Comparison of ENCODE assay signal across 2 cellular contexts in the genomic region with DNA sequence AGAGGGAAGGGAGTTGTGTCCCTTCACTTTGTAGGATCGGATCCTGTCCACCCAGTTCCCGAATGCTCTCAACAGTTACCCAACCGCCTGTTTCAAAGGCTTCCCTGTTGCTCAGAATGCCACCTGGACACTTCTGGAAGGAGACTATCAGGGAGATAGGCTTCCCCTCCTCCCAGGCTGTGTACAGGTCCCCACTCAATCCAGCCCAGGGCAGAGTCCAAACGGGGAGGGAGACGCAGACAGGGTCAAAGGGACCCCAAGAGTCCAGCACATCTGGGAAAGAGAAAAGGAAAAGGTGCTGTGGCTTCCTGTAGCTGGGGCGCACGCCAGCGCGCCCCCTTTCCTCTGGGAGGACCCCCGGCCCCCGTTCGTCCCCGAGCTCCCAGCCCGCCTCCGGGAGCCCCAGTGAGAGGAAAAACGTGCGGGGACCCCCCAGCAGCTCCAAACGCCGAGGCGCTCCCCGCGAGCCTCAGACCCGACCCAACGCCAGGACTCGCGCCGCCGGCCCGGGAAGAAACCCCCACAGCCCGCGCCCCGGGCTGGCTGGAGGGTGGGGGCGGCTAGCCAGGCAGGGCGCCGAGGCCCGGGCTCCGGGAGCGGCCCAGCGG.
TF ChIP-seq lines count a peak whose summit lies in the region.

No MANE protein-coding gene starts in this region.

TF ChIP-seq in HEK293T, 16 proteins besides CTCF, POLR2A, EP300 and RAD21:
- no peak for TF ChIP-seq FOXA1 (IDR thresholded peaks at IDR 0.05)
- TF ChIP-seq ZNF384 (IDR thresholded peaks at IDR 0.05), result no peak
- no peak for TF ChIP-seq TARDBP (IDR thresholded peaks at IDR 0.05)
- TF ChIP-seq SUZ12 (IDR thresholded peaks at IDR 0.05), result no peak
- no peak for TF ChIP-seq L3MBTL2 (conservative IDR thresholded peaks at IDR 0.05)
- no peak for TF ChIP-seq CTBP1 (IDR thresholded peaks at IDR 0.05; ENCODE audit: borderline replicate concordance)
- no peak for TF ChIP-seq ARNT (IDR thresholded peaks at IDR 0.05)
- TF ChIP-seq BHLHE40 (IDR thresholded peaks at IDR 0.05; ENCODE audit: borderline replicate concordance), result no peak
- TF ChIP-seq LEF1 (IDR thresholded peaks at IDR 0.05; ENCODE audit: borderline replicate concordance), result no peak
- no peak for TF ChIP-seq FOXK2 (IDR thresholded peaks at IDR 0.05)

TF ChIP-seq in K562, 482 proteins besides CTCF, POLR2A, EP300 and RAD21 (continues in another document):
- TF ChIP-seq NFIC (IDR thresholded peaks at IDR 0.05), result no peak
- no peak for TF ChIP-seq BDP1 (IDR thresholded peaks at IDR 0.05; ENCODE audit: insufficient read depth, insufficient read length)
- no peak for TF ChIP-seq JUNB (CRISPR knock-in tag; conservative IDR thresholded peaks at IDR 0.05)
- no peak for TF ChIP-seq ZNF347 (CRISPR knock-in tag; IDR thresholded peaks at IDR 0.05; ENCODE audit: low read depth)
- TF ChIP-seq FOSL1 (tag; conservative IDR thresholded peaks at IDR 0.05), result peak; percentile 31; the same call in 1 of the 2 replicates
- TF ChIP-seq NFATC3 (IDR thresholded peaks at IDR 0.05), result no peak
- TF ChIP-seq EZH2 (IDR thresholded peaks at IDR 0.05; ENCODE audit: borderline replicate concordance, low read depth, low read length), result no peak
- TF ChIP-seq POU5F1 (IDR thresholded peaks at IDR 0.05; ENCODE audit: borderline replicate concordance, low read depth, low read length, partially characterized antibody), result no peak
- TF ChIP-seq CXXC5 (CRISPR knock-in tag; IDR thresholded peaks at IDR 0.05), result no peak
- TF ChIP-seq, protein P1, sequence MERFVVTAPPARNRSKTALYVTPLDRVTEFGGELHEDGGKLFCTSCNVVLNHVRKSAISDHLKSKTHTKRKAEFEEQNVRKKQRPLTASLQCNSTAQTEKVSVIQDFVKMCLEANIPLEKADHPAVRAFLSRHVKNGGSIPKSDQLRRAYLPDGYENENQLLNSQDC (CRISPR knock-in tag; IDR thresholded peaks at IDR 0.05), result no peak
- no peak for TF ChIP-seq ESRRB (CRISPR knock-in tag; IDR thresholded peaks at IDR 0.05; ENCODE audit: borderline replicate concordance)
- no peak for TF ChIP-seq ZSCAN32 (CRISPR knock-in tag; IDR thresholded peaks at IDR 0.05)
- no peak for TF ChIP-seq DPF2 (IDR thresholded peaks at IDR 0.05)
- no peak for TF ChIP-seq ZNF766 (CRISPR knock-in tag; conservative IDR thresholded peaks at IDR 0.05)
- TF ChIP-seq, protein P2, sequence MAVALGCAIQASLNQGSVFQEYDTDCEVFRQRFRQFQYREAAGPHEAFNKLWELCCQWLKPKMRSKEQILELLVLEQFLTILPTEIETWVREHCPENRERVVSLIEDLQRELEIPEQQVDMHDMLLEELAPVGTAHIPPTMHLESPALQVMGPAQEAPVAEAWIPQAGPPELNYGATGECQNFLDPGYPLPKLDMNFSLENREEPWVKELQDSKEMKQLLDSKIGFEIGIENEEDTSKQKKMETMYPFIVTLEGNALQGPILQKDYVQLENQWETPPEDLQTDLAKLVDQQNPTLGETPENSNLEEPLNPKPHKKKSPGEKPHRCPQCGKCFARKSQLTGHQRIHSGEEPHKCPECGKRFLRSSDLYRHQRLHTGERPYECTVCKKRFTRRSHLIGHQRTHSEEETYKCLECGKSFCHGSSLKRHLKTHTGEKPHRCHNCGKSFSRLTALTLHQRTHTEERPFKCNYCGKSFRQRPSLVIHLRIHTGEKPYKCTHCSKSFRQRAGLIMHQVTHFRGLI (CRISPR knock-in tag; IDR thresholded peaks at IDR 0.05), result no peak
- TF ChIP-seq, protein P3, sequence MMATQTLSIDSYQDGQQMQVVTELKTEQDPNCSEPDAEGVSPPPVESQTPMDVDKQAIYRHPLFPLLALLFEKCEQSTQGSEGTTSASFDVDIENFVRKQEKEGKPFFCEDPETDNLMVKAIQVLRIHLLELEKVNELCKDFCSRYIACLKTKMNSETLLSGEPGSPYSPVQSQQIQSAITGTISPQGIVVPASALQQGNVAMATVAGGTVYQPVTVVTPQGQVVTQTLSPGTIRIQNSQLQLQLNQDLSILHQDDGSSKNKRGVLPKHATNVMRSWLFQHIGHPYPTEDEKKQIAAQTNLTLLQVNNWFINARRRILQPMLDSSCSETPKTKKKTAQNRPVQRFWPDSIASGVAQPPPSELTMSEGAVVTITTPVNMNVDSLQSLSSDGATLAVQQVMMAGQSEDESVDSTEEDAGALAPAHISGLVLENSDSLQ (IDR thresholded peaks at IDR 0.05), result no peak
- no peak for TF ChIP-seq DNMT1 (IDR thresholded peaks at IDR 0.05)
- TF ChIP-seq RBM25 (IDR thresholded peaks at IDR 0.05; ENCODE audit: low read depth, low read length, severe bottlenecking), result no peak
- peak in 1 of 2 experiments; percentile 28; a peak in 1 of 4 replicates for TF ChIP-seq SIN3A (IDR thresholded peaks at IDR 0.05; ENCODE audit: borderline replicate concordance in 2 of 2, control insufficient read depth in 1 of 2, low read depth in 2 of 2, low read length in 2 of 2)
- no peak for TF ChIP-seq ILF3 (IDR thresholded peaks at IDR 0.05; ENCODE audit: borderline replicate concordance)
- no peak for TF ChIP-seq MYC (IDR thresholded peaks at IDR 0.05; ENCODE audit: low read depth, low read length)
- no peak for TF ChIP-seq MYC (CRISPR knock-in tag; IDR thresholded peaks at IDR 0.05; ENCODE audit: borderline replicate concordance, low read depth)
- no peak for TF ChIP-seq MECOM (CRISPR knock-in tag; IDR thresholded peaks at IDR 0.05)
- TF ChIP-seq TCF7L2 (IDR thresholded peaks at IDR 0.05; ENCODE audit: low read depth, low read length), result no peak
- no peak for TF ChIP-seq HEY1 (CRISPR knock-in tag; IDR thresholded peaks at IDR 0.05; ENCODE audit: borderline replicate concordance)
- TF ChIP-seq MTA1 (IDR thresholded peaks at IDR 0.05; ENCODE audit: borderline replicate concordance), result no peak
- peak; percentile 14; the same call in 1 of the 2 replicates for TF ChIP-seq SNIP1 (IDR thresholded peaks at IDR 0.05; ENCODE audit: low read depth)
- TF ChIP-seq, protein P4, sequence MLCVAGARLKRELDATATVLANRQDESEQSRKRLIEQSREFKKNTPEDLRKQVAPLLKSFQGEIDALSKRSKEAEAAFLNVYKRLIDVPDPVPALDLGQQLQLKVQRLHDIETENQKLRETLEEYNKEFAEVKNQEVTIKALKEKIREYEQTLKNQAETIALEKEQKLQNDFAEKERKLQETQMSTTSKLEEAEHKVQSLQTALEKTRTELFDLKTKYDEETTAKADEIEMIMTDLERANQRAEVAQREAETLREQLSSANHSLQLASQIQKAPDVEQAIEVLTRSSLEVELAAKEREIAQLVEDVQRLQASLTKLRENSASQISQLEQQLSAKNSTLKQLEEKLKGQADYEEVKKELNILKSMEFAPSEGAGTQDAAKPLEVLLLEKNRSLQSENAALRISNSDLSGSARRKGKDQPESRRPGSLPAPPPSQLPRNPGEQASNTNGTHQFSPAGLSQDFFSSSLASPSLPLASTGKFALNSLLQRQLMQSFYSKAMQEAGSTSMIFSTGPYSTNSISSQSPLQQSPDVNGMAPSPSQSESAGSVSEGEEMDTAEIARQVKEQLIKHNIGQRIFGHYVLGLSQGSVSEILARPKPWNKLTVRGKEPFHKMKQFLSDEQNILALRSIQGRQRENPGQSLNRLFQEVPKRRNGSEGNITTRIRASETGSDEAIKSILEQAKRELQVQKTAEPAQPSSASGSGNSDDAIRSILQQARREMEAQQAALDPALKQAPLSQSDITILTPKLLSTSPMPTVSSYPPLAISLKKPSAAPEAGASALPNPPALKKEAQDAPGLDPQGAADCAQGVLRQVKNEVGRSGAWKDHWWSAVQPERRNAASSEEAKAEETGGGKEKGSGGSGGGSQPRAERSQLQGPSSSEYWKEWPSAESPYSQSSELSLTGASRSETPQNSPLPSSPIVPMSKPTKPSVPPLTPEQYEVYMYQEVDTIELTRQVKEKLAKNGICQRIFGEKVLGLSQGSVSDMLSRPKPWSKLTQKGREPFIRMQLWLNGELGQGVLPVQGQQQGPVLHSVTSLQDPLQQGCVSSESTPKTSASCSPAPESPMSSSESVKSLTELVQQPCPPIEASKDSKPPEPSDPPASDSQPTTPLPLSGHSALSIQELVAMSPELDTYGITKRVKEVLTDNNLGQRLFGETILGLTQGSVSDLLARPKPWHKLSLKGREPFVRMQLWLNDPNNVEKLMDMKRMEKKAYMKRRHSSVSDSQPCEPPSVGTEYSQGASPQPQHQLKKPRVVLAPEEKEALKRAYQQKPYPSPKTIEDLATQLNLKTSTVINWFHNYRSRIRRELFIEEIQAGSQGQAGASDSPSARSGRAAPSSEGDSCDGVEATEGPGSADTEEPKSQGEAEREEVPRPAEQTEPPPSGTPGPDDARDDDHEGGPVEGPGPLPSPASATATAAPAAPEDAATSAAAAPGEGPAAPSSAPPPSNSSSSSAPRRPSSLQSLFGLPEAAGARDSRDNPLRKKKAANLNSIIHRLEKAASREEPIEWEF (CRISPR knock-in tag; IDR thresholded peaks at IDR 0.05), result no peak
- no peak for TF ChIP-seq ERF (CRISPR knock-in tag; IDR thresholded peaks at IDR 0.05)
- TF ChIP-seq PTBP1 (IDR thresholded peaks at IDR 0.05; ENCODE audit: low read depth, low read length), result no peak
- 0 out of 2 replicates have a peak, but pooled peaks have one; percentile 24 for TF ChIP-seq SP1 (CRISPR knock-in tag; IDR thresholded peaks at IDR 0.05)
- TF ChIP-seq, protein P5, sequence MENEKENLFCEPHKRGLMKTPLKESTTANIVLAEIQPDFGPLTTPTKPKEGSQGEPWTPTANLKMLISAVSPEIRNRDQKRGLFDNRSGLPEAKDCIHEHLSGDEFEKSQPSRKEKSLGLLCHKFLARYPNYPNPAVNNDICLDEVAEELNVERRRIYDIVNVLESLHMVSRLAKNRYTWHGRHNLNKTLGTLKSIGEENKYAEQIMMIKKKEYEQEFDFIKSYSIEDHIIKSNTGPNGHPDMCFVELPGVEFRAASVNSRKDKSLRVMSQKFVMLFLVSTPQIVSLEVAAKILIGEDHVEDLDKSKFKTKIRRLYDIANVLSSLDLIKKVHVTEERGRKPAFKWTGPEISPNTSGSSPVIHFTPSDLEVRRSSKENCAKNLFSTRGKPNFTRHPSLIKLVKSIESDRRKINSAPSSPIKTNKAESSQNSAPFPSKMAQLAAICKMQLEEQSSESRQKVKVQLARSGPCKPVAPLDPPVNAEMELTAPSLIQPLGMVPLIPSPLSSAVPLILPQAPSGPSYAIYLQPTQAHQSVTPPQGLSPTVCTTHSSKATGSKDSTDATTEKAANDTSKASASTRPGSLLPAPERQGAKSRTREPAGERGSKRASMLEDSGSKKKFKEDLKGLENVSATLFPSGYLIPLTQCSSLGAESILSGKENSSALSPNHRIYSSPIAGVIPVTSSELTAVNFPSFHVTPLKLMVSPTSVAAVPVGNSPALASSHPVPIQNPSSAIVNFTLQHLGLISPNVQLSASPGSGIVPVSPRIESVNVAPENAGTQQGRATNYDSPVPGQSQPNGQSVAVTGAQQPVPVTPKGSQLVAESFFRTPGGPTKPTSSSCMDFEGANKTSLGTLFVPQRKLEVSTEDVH (IDR thresholded peaks at IDR 0.05; ENCODE audit: low read depth, partially characterized antibody), result no peak
- TF ChIP-seq RBM22 (IDR thresholded peaks at IDR 0.05; ENCODE audit: low read depth, low read length, poor library complexity, severe bottlenecking), result peak; percentile 70
- no peak for TF ChIP-seq ZNF165 (CRISPR knock-in tag; IDR thresholded peaks at IDR 0.05; ENCODE audit: borderline replicate concordance)
- TF ChIP-seq, protein P6, sequence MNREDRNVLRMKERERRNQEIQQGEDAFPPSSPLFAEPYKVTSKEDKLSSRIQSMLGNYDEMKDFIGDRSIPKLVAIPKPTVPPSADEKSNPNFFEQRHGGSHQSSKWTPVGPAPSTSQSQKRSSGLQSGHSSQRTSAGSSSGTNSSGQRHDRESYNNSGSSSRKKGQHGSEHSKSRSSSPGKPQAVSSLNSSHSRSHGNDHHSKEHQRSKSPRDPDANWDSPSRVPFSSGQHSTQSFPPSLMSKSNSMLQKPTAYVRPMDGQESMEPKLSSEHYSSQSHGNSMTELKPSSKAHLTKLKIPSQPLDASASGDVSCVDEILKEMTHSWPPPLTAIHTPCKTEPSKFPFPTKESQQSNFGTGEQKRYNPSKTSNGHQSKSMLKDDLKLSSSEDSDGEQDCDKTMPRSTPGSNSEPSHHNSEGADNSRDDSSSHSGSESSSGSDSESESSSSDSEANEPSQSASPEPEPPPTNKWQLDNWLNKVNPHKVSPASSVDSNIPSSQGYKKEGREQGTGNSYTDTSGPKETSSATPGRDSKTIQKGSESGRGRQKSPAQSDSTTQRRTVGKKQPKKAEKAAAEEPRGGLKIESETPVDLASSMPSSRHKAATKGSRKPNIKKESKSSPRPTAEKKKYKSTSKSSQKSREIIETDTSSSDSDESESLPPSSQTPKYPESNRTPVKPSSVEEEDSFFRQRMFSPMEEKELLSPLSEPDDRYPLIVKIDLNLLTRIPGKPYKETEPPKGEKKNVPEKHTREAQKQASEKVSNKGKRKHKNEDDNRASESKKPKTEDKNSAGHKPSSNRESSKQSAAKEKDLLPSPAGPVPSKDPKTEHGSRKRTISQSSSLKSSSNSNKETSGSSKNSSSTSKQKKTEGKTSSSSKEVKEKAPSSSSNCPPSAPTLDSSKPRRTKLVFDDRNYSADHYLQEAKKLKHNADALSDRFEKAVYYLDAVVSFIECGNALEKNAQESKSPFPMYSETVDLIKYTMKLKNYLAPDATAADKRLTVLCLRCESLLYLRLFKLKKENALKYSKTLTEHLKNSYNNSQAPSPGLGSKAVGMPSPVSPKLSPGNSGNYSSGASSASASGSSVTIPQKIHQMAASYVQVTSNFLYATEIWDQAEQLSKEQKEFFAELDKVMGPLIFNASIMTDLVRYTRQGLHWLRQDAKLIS (CRISPR knock-in tag; IDR thresholded peaks at IDR 0.05), result 0 out of 2 replicates have a peak, but pooled peaks have one; percentile 3
- no peak for TF ChIP-seq FOXM1 (IDR thresholded peaks at IDR 0.05; ENCODE audit: low read depth)
- TF ChIP-seq FOXM1 (CRISPR knock-in tag; IDR thresholded peaks at IDR 0.05; ENCODE audit: low read depth), result 0 out of 2 replicates have a peak, but pooled peaks have one; percentile 37
- no peak for TF ChIP-seq ZNF3 (CRISPR knock-in tag; IDR thresholded peaks at IDR 0.05)
- TF ChIP-seq HDAC1 (IDR thresholded peaks at IDR 0.05), result peak in 1 of 2 experiments; percentile 58; a peak in 1 of 4 replicates
- no peak for TF ChIP-seq RAD51 (IDR thresholded peaks at IDR 0.05; ENCODE audit: borderline replicate concordance, low read depth)
- no peak for TF ChIP-seq SMARCA4 (IDR thresholded peaks at IDR 0.05)
- no peak for TF ChIP-seq HLTF (IDR thresholded peaks at IDR 0.05)
- TF ChIP-seq BCOR (IDR thresholded peaks at IDR 0.05), result no peak
- TF ChIP-seq ZNF41 (CRISPR knock-in tag; conservative IDR thresholded peaks at IDR 0.05), result no peak
- no peak for TF ChIP-seq IRF2 (CRISPR knock-in tag; IDR thresholded peaks at IDR 0.05)
- TF ChIP-seq SMARCC2 (IDR thresholded peaks at IDR 0.05; ENCODE audit: low read depth), result no peak
- TF ChIP-seq SAFB2 (IDR thresholded peaks at IDR 0.05; ENCODE audit: borderline replicate concordance, low read depth, low read length, severe bottlenecking), result no peak
- no peak for TF ChIP-seq BCL6 (CRISPR knock-in tag; IDR thresholded peaks at IDR 0.05)
- TF ChIP-seq, protein P7, sequence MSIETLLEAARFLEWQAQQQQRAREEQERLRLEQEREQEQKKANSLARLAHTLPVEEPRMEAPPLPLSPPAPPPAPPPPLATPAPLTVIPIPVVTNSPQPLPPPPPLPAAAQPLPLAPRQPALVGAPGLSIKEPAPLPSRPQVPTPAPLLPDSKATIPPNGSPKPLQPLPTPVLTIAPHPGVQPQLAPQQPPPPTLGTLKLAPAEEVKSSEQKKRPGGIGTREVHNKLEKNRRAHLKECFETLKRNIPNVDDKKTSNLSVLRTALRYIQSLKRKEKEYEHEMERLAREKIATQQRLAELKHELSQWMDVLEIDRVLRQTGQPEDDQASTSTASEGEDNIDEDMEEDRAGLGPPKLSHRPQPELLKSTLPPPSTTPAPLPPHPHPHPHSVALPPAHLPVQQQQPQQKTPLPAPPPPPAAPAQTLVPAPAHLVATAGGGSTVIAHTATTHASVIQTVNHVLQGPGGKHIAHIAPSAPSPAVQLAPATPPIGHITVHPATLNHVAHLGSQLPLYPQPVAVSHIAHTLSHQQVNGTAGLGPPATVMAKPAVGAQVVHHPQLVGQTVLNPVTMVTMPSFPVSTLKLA (conservative IDR thresholded peaks at IDR 0.05), result peak in 1 of 2 experiments; percentile 36; a peak in 1 of 4 replicates
